8 cellular contexts compared by ENCODE assay signal in genomic region chr12:46372852-46373302, GRCh38. TPM values are rescaled to one million over a fixed set of nuclear protein-coding genes. Genes with fewer than 3 reads are reported as not detected.
A peak's percentile ranks its signal among the peaks of the same experiment; 100 is the strongest.
DNase-seq lines count a peak whose midpoint lies in the region; ATAC-seq and TF ChIP-seq lines count a peak whose summit lies in the region.

No MANE protein-coding gene starts in this region.

- H3K9me3 ChIP-seq in CD8-positive, alpha-beta memory T cell (ENCODE audit: low read length) = no peaks in the 10 kb centered on the region

- TF ChIP-seq CTCF in NB4 (IDR thresholded peaks at IDR 0.05; ENCODE audit: low read depth, low read length) = no peak
- TF ChIP-seq CTCF in nephron (IDR thresholded peaks at IDR 0.05; ENCODE audit: unreplicated experiment in 3 of 3) = no peak

- H3K27me3 ChIP-seq in CD8-positive, alpha-beta memory T cell (ENCODE audit: insufficient read depth, low read length, poor library complexity, severe bottlenecking) = no peaks in the 10 kb centered on the region

- ATAC-seq in HG03457 (IDR thresholded peaks at IDR 0.05; ENCODE audit: unreplicated experiment) = no peak

- TF ChIP-seq POLR2A in NB4 (IDR thresholded peaks at IDR 0.05; ENCODE audit: extremely low read depth, insufficient read length) = no peak

- peak overlapping the region; percentile 97 to 100 (median 99) for H3K4me3 Mint-ChIP-seq in CD8-positive, alpha-beta memory T cell
- H3K4me3 Mint-ChIP-seq in dendritic cell treated with granulocyte-macrophage colony-stimulating factor and Interleukin-4, amounts not matched to agents 40 ng/mL and 50 ng/mL, for 4 days = peak overlapping the region; percentile 93
- H3K4me3 Mint-ChIP-seq in nephron = peak overlapping the region; percentile 95 to 99 (median 97)

- peaks cover 42% of the 10 kb centered on the region for H3K4me1 ChIP-seq in CD8-positive, alpha-beta memory T cell (ENCODE audit: insufficient read depth, low read length)

- peaks cover 47 to 50% (median 50%) of the 10 kb centered on the region in 3 donors for H3K4me1 Mint-ChIP-seq in CD8-positive, alpha-beta memory T cell
- H3K4me1 Mint-ChIP-seq in dendritic cell treated with granulocyte-macrophage colony-stimulating factor and Interleukin-4, amounts not matched to agents 40 ng/mL and 50 ng/mL, for 4 days (ENCODE audit: low read depth) = peaks cover 35% of the 10 kb centered on the region
- H3K4me1 Mint-ChIP-seq in nephron = peaks cover 35% of the 10 kb centered on the region

- POLR2A ChIA-PET in CD8-positive, alpha-beta memory T cell (lab: Charles Lee) = interaction anchor here (0.6 to 1.0 kb wide), 4 partner anchors 106 to 835 kb away, joined by 3 to 5 read pairs (median 3); no protein-coding TSS in a partner anchor

- H3K27ac Mint-ChIP-seq in CD8-positive, alpha-beta memory T cell = peak overlapping the region; percentile 95 to 100 (median 99)
- H3K27ac Mint-ChIP-seq in dendritic cell treated with granulocyte-macrophage colony-stimulating factor and Interleukin-4, amounts not matched to agents 40 ng/mL and 50 ng/mL, for 4 days = peak overlapping the region; percentile 99
- peak overlapping the region; percentile 97 to 99 (median 99) for H3K27ac Mint-ChIP-seq in nephron

- CTCF ChIA-PET in CD8-positive, alpha-beta memory T cell (lab: Charles Lee) = no interaction called here

- peaks cover 0 to 16% of the 10 kb centered on the region in 2 donors for H3K27me3 Mint-ChIP-seq in CD8-positive, alpha-beta memory T cell
- H3K27me3 Mint-ChIP-seq in dendritic cell treated with granulocyte-macrophage colony-stimulating factor and Interleukin-4, amounts not matched to agents 40 ng/mL and 50 ng/mL, for 4 days = peaks cover 6% of the 10 kb centered on the region
- no peaks in the 10 kb centered on the region for H3K27me3 Mint-ChIP-seq in nephron (ENCODE audit: low read depth)

- peaks cover 19% of the 10 kb centered on the region for H3K36me3 ChIP-seq in CD8-positive, alpha-beta memory T cell (ENCODE audit: insufficient read depth, low read length)

- DNase-seq in CD8-positive, alpha-beta memory T cell = no peak
- DNase-seq in NB4 (ENCODE audit: low read depth) (no peak), glomerular visceral epithelial cell (ENCODE audit: extremely low spot score) (no peak), GM19240 (ENCODE audit: insufficient read length, low spot score) (no peak), SW 1271 (lab: John Stamatoyannopoulos, UW) (no peak)

- intact Hi-C loops in dendritic cell treated with granulocyte-macrophage colony-stimulating factor and Interleukin-4, amounts not matched to agents 40 ng/mL and 50 ng/mL, for 4 days (cut with micrococcal nuclease) = loop anchor here (1.0 to 5.0 kb wide), 3 partner anchors 10 to 382 kb away; partner anchors contain the start of gene SCAF11

- peak overlapping the region; percentile 84 for H3K4me3 ChIP-seq in CD8-positive, alpha-beta memory T cell (ENCODE audit: low read length)
- peak overlapping the region; percentile 74 for H3K4me3 ChIP-seq in NB4 (ENCODE audit: low read depth, low read length)

- H3K36me3 Mint-ChIP-seq in CD8-positive, alpha-beta memory T cell = peaks cover 2 to 45% (median 3%) of the 10 kb centered on the region in 3 donors
- H3K36me3 Mint-ChIP-seq in dendritic cell treated with granulocyte-macrophage colony-stimulating factor and Interleukin-4, amounts not matched to agents 40 ng/mL and 50 ng/mL, for 4 days (ENCODE audit: low read depth) = peaks cover 42% of the 10 kb centered on the region
- peaks cover 31% of the 10 kb centered on the region for H3K36me3 Mint-ChIP-seq in nephron (ENCODE audit: low read depth)

- peak overlapping the region; percentile 92 for H3K27ac ChIP-seq in CD8-positive, alpha-beta memory T cell (ENCODE audit: low read depth, low read length)

- H3K9me3 Mint-ChIP-seq in CD8-positive, alpha-beta memory T cell = peaks cover 0 to 2% (median 0%) of the 10 kb centered on the region in 5 donors
- H3K9me3 Mint-ChIP-seq in dendritic cell treated with granulocyte-macrophage colony-stimulating factor and Interleukin-4, amounts not matched to agents 40 ng/mL and 50 ng/mL, for 4 days = no peaks in the 10 kb centered on the region
- no peaks in the 10 kb centered on the region for H3K9me3 Mint-ChIP-seq in nephron

RNA-seq across cellular contexts. Expression of gene SLC38A2, which starts 0.3 kb away (rescaled TPM):
- 100 to 1,000 TPM; 198 to 202 TPM for total RNA-seq in CD8-positive, alpha-beta memory T cell
- 58.4 TPM for polyA plus RNA-seq in CD8-positive, alpha-beta memory T cell
